Comparison of ENCODE assay signal across 1 cellular context in the genomic region with DNA sequence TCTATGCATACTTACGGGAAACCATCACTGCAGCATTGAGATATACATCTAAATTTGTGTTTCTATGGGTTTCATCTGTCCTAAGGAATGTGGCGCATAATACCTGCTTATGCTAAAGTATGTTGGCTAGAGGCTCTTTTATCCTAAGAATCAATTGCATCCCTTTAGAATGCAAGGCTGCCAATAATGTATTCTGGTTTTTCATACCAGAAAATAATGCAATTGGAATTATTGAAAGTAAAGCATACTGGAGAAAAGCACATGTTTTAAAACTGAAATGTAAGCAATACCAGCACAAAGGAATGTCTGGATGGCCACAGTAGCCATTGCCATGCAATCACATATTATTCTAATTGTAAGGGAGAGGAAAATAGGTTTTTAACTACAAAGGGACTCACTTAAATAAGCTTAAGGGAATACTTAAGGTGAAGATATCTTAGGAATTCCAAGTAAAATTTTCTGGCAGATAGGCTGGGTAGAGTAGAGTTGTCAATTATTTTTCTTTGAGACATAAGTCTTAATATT.
TF ChIP-seq lines count a peak whose summit lies in the region.

No MANE protein-coding gene starts in this region.

TF ChIP-seq in IMR-90, 13 proteins besides CTCF, POLR2A, EP300 and RAD21 (continued from another document):
- no peak for TF ChIP-seq CHD1 (IDR thresholded peaks at IDR 0.05; ENCODE audit: low read depth, low read length)
- no peak for TF ChIP-seq RCOR1 (IDR thresholded peaks at IDR 0.05; ENCODE audit: insufficient replicate concordance, low read length)
- TF ChIP-seq CEBPB (IDR thresholded peaks at IDR 0.05; ENCODE audit: low read depth, low read length), result no peak
- TF ChIP-seq MAZ (IDR thresholded peaks at IDR 0.05; ENCODE audit: borderline replicate concordance, low read depth, low read length), result no peak
- no peak for TF ChIP-seq MAFK (IDR thresholded peaks at IDR 0.05; ENCODE audit: low read depth, low read length)
- TF ChIP-seq BHLHE40 (IDR thresholded peaks at IDR 0.05; ENCODE audit: low read depth, low read length), result no peak
- no peak for TF ChIP-seq SMC3 (IDR thresholded peaks at IDR 0.05; ENCODE audit: low read depth, low read length)
- TF ChIP-seq ELK1 (IDR thresholded peaks at IDR 0.05; ENCODE audit: borderline replicate concordance, low read depth, low read length), result no peak
- TF ChIP-seq FOS (IDR thresholded peaks at IDR 0.05; ENCODE audit: low read depth, low read length), result no peak
TF ChIP-seq in IMR-90: peak in this region for 0.
